Comparison of ENCODE assay signal across 9 cellular contexts in the genomic region with DNA sequence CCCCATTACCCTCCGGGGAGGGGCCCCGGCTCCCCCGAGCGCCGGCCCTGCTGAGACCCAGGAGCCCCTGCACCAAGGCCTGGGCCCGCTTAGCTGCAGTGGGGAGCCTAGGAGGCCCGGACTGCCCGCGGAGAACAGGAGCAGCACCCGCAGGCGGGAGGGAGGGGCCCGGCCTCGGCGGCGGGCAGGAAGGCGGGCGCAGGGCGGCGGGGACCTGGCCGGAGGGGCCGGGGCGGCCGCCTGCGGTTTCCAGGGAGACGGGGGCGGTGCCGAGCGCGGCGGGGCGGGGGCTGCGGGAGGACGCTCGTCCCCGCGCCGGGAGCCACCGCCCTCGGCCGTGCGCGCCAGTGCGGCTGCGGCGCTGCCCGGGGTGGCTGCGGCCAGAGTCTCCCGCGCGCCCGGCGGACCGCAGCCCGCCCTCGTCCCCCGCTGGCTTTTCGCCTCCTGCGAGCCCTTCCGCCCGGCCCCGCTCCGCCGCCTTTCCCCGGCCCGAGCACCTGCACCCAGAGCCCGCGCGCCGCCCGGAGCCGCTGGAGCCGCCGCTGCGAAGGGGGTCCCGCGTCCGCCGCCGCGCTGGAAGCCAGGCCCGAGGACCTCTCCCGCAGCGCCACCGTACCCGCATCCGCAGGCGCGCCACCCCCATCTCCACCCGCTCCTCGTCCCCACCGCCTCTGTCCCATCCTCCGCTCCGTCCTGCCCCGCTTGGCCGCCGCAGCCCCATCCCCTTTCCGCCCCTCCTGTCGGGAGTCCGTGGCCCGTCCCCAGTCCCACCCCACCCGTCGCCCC. TPM values are rescaled to one million over a fixed set of nuclear protein-coding genes. Genes with fewer than 3 reads are reported as not detected.
DNase-seq lines count a peak whose midpoint lies in the region; ATAC-seq and TF ChIP-seq lines count a peak whose summit lies in the region.
"Had no signal": no experiment of that assay in that cellular context is flagged by ENCODE, and none has a peak within 500 bp of the region (broad histone marks: within the 10 kb centered on the region; RNA-seq: fewer than 3 reads in every experiment).

No MANE protein-coding gene starts in this region.

- intact Hi-C loops in dendritic cell treated with granulocyte-macrophage colony-stimulating factor and Interleukin-4, amounts not matched to agents 40 ng/mL and 50 ng/mL, for 4 days (cut with micrococcal nuclease), result no loop called here
- intact Hi-C loops in left lung (cut with DNase I), result no loop called here

- peaks cover 0 to 11% of the 10 kb centered on the region in 2 donors for H3K4me1 ChIP-seq in left lung

- no peaks in the 10 kb centered on the region for H3K9me3 ChIP-seq in left lung

- no peak for TF ChIP-seq CTCF in left lung (IDR thresholded peaks at IDR 0.05)

- no peaks in the 10 kb centered on the region for H3K4me1 Mint-ChIP-seq in dendritic cell treated with granulocyte-macrophage colony-stimulating factor and Interleukin-4, amounts not matched to agents 40 ng/mL and 50 ng/mL, for 4 days (ENCODE audit: low read depth)
- peaks cover 21% of the 10 kb centered on the region for H3K4me1 Mint-ChIP-seq in stimulated activated naive CD8-positive, alpha-beta T cell treated with anti-CD3 and anti-CD28 coated beads, Interleukin-15, amount 100 ng/mL, for 72 hours

- H3K27me3 ChIP-seq in left lung, result peaks cover 10 to 100% of the 10 kb centered on the region in 2 donors

- peak overlapping the region; percentile 44 for H3K4me3 Mint-ChIP-seq in dendritic cell treated with granulocyte-macrophage colony-stimulating factor and Interleukin-4, amounts not matched to agents 40 ng/mL and 50 ng/mL, for 4 days
- peak overlapping the region; percentile 29 to 74 for H3K4me3 Mint-ChIP-seq in stimulated activated naive CD8-positive, alpha-beta T cell treated with anti-CD3 and anti-CD28 coated beads, Interleukin-15, amount 100 ng/mL, for 72 hours

- H3K27ac ChIP-seq in left lung, result no peak overlapping the region

- peak; percentile 31 to 82 (median 79) for DNase-seq in NCI-H1417 (lab: John Stamatoyannopoulos, UW)
- DNase-seq in NCI-H1417 treated with DMSO at 0.1 percent for 48 hours (lab: John Stamatoyannopoulos, UW), result no peak
- peak; percentile 9 for DNase-seq in NCI-H82 treated with DMSO at 0.1 percent for 48 hours (lab: John Stamatoyannopoulos, UW; ENCODE audit: unreplicated experiment)
- DNase-seq in left lung, result peak; percentile 73 to 91
- no peak for DNase-seq in stimulated activated naive CD8-positive, alpha-beta T cell treated with anti-CD3 and anti-CD28 coated beads, Interleukin-15, amount 100 ng/mL, for 72 hours
- no peak for DNase-seq in activated CD8-positive, alpha-beta memory T cell treated with anti-CD3 and anti-CD28 coated beads for 24 hours
- DNase-seq: DND-41 had no signal

- ATAC-seq in left lung (peak; percentile 82), GM18511 (IDR thresholded peaks at IDR 0.05; ENCODE audit: unreplicated experiment) (no peak)
- ATAC-seq in stimulated activated naive CD8-positive, alpha-beta T cell treated with anti-CD3 and anti-CD28 coated beads, Interleukin-15, amount 100 ng/mL, for 72 hours, result peak; percentile 27

- no peaks in the 10 kb centered on the region for H3K36me3 ChIP-seq in left lung

- H3K4me3 ChIP-seq in left lung, result peak overlapping the region; percentile 36 to 38

- no peak overlapping the region for H3K27ac Mint-ChIP-seq in dendritic cell treated with granulocyte-macrophage colony-stimulating factor and Interleukin-4, amounts not matched to agents 40 ng/mL and 50 ng/mL, for 4 days
- H3K27ac Mint-ChIP-seq in stimulated activated naive CD8-positive, alpha-beta T cell treated with anti-CD3 and anti-CD28 coated beads, Interleukin-15, amount 100 ng/mL, for 72 hours, result no peak overlapping the region

- peaks cover 78% of the 10 kb centered on the region for H3K27me3 Mint-ChIP-seq in dendritic cell treated with granulocyte-macrophage colony-stimulating factor and Interleukin-4, amounts not matched to agents 40 ng/mL and 50 ng/mL, for 4 days
- H3K27me3 Mint-ChIP-seq in stimulated activated naive CD8-positive, alpha-beta T cell treated with anti-CD3 and anti-CD28 coated beads, Interleukin-15, amount 100 ng/mL, for 72 hours, result peaks cover 88% of the 10 kb centered on the region

- no peaks in the 10 kb centered on the region for H3K9me3 Mint-ChIP-seq in dendritic cell treated with granulocyte-macrophage colony-stimulating factor and Interleukin-4, amounts not matched to agents 40 ng/mL and 50 ng/mL, for 4 days
- no peaks in the 10 kb centered on the region for H3K9me3 Mint-ChIP-seq in stimulated activated naive CD8-positive, alpha-beta T cell treated with anti-CD3 and anti-CD28 coated beads, Interleukin-15, amount 100 ng/mL, for 72 hours

- no peaks in the 10 kb centered on the region for H3K36me3 Mint-ChIP-seq in dendritic cell treated with granulocyte-macrophage colony-stimulating factor and Interleukin-4, amounts not matched to agents 40 ng/mL and 50 ng/mL, for 4 days (ENCODE audit: low read depth)

RNA-seq across cellular contexts. Expression of a gene that starts 17.2 kb away (rescaled TPM):
- 10 to 100 TPM; 60.4 to 63.4 TPM for total RNA-seq in left lung

Comparison
In these comparisons a context has a peak if more than half of its experiments do, and no peak if none do; other contexts are left out.
1. DNase-seq: peak in NCI-H1417 (3 of 3), NCI-H82 treated with DMSO at 0.1 percent for 48 hours (single experiment) and left lung (2 of 2); none in NCI-H1417 treated with DMSO at 0.1 percent for 48 hours (single experiment), stimulated activated naive CD8-positive, alpha-beta T cell treated with anti-CD3 and anti-CD28 coated beads, Interleukin-15, amount 100 ng/mL, for 72 hours (0 of 2) and activated CD8-positive, alpha-beta memory T cell treated with anti-CD3 and anti-CD28 coated beads for 24 hours (single experiment).